ENCODE assay signal across 33 cellular contexts in the genomic region with DNA sequence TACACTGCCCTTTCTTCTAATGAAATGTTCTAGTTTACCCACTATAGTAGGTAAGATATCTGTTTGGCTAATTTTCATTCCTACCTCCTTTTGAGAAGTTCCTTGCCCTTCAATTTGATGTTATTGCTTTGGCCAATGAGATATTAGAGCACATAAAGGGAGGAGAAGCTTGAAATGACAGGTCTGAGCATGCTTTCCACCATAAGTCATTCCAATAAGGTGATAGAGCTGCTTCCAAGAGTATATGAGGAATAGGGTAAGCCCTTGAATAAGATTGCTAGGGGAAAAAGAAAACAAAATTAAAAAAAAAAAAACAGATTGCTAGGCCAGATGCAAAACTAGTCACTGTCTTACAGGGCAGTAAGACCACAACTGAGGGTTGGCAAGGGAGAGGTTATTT.
"Had no signal": no experiment of that assay in that cellular context is flagged by ENCODE, and none has a peak within 500 bp of the region (broad histone marks: within the 10 kb centered on the region; RNA-seq: fewer than 3 reads in every experiment).

No MANE protein-coding gene starts in this region.

- H3K27me3 ChIP-seq: adrenal gland, body of pancreas, brain microvascular endothelial cell had no signal

- DNase-seq: activated B cell treated with CpG ODN at 0.5 μM for 24 hours; activated CD4-positive, alpha-beta memory T cell treated with anti-CD3 and anti-CD28 coated beads for 36 hours; activated CD4-positive, alpha-beta T cell treated with anti-CD3 and anti-CD28 coated beads for 4 hours; activated CD4-positive, alpha-beta T cell treated with anti-CD3 and anti-CD28 coated beads, Interleukin-2, amount 10 ng/mL, durations not matched to agents 24 days and 14 days; activated CD4-positive, alpha-beta T cell treated with anti-CD3 and anti-CD28 coated beads, Interleukin-2, amount 50 U/mL, for 1 hour; activated CD4-positive, alpha-beta T cell treated with anti-CD3 and anti-CD28 coated beads, Interleukin-2, amount 50 U/mL, for 4 hours; activated CD4-positive, CD25-positive, alpha-beta regulatory T cell treated with anti-CD3 and anti-CD28 coated beads, Interleukin-2, amount 50 U/mL, for 72 hours; activated CD8-positive, alpha-beta memory T cell treated with anti-CD3 and anti-CD28 coated beads, Interleukin-2, amount 50 U/mL, for 4 hours; activated CD8-positive, alpha-beta T cell treated with anti-CD3 and anti-CD28 coated beads for 36 hours; activated effector memory CD4-positive, alpha-beta T cell treated with anti-CD3 and anti-CD28 coated beads, Interleukin-2, amount 50 U/mL, for 16 hours; activated gamma-delta T cell treated with Interleukin-2 at 50 U/mL for 16 hours; activated naive CD4-positive, alpha-beta T cell; activated naive CD4-positive, alpha-beta T cell treated with anti-CD3 and anti-CD28 coated beads for 36 hours; activated naive CD4-positive, alpha-beta T cell treated with anti-CD3 and anti-CD28 coated beads, Interleukin-2, amount 50 U/mL, for 16 hours; activated naive CD8-positive, alpha-beta T cell treated with anti-CD3 and anti-CD28 coated beads for 36 hours; activated T-cell treated with anti-CD3 and anti-CD28 coated beads for 4 hours; activated T-cell treated with anti-CD3 and anti-CD28 coated beads, Interleukin-2, amount 50 U/mL, for 1 hour; activated T-cell treated with anti-CD3 and anti-CD28 coated beads, Interleukin-2, amount 50 U/mL, for 4 hours; activated T-cell treated with anti-CD3 and anti-CD28 coated beads, Interleukin-2, amount 50 U/mL, for 72 hours; adrenal gland; amniotic stem cell; aorta; body of pancreas; brain microvascular endothelial cell; central memory CD4-positive, alpha-beta T cell; T-helper 1 cell; T-helper 2 cell; T-helper 9 cell had no signal

- H3K27ac ChIP-seq: adrenal gland, body of pancreas, brain microvascular endothelial cell, VCaP had no signal

- H3K4me3 ChIP-seq: adrenal gland, body of pancreas had no signal

- H3K9me3 ChIP-seq: adrenal gland, body of pancreas had no signal

- FAIRE-seq: astrocyte, TTC549 had no signal

- ATAC-seq: activated CD8-positive, alpha-beta T cell treated with anti-CD3 and anti-CD28 coated beads for 36 hours; activated naive CD4-positive, alpha-beta T cell treated with anti-CD3 and anti-CD28 coated beads, Interleukin-2, amount 50 U/mL, for 72 hours; activated T-cell treated with anti-CD3 and anti-CD28 coated beads, Interleukin-2, amount 50 U/mL, for 4 hours; activated T-cell treated with anti-CD3 and anti-CD28 coated beads, Interleukin-2, amount 50 U/mL, for 72 hours; activated T-helper 17 cell treated with anti-CD3 and anti-CD28 coated beads, Interleukin-2, amount 50 U/mL, for 72 hours; body of pancreas had no signal

- H3K36me3 ChIP-seq: adrenal gland, brain microvascular endothelial cell had no signal

- H3K4me1 ChIP-seq: body of pancreas had no signal
